3 cellular contexts compared by ENCODE assay signal in genomic region chr18:470661-471501, GRCh38.
TF ChIP-seq lines count a peak whose summit lies in the region.

No MANE protein-coding gene starts in this region.

TF ChIP-seq in SK-N-SH, 30 proteins besides CTCF, POLR2A, EP300 and RAD21 (continued from another document):
- TF ChIP-seq CHD2 (IDR thresholded peaks at IDR 0.05; ENCODE audit: low read length, partially characterized antibody) (no peak), JUND (IDR thresholded peaks at IDR 0.05) (0 out of 2 replicates have a peak, but pooled peaks have one; percentile 20), TCF12 (IDR thresholded peaks at IDR 0.05) (0 out of 2 replicates have a peak, but pooled peaks have one; percentile 15), ZBTB33 (IDR thresholded peaks at IDR 0.05; ENCODE audit: borderline replicate concordance, low read depth) (no peak), REST (IDR thresholded peaks at IDR 0.05; ENCODE audit: low read depth, low read length) (no peak), RCOR1 (IDR thresholded peaks at IDR 0.05; ENCODE audit: low read length) (no peak), FOXJ3 (CRISPR knock-in tag; IDR thresholded peaks at IDR 0.05) (no peak), USF1 (IDR thresholded peaks at IDR 0.05; ENCODE audit: borderline replicate concordance, low read depth) (no peak), NFIC (IDR thresholded peaks at IDR 0.05; ENCODE audit: borderline replicate concordance) (peak; percentile 30; the same call in 1 of the 2 replicates), FOSL2 (IDR thresholded peaks at IDR 0.05; ENCODE audit: borderline replicate concordance, low read depth) (peak; percentile 42; the same call in 1 of the 2 replicates)
TF ChIP-seq in SK-N-SH: peak in this region for 4.

TF ChIP-seq in SK-N-SH treated with all-trans-retinoic acid at 6 μM for 48 hours, 23 proteins besides CTCF, POLR2A, EP300 and RAD21 (continued from another document):
- no peak for TF ChIP-seq CREB5 (CRISPR knock-in tag; IDR thresholded peaks at IDR 0.05; ENCODE audit: low read depth)

TF ChIP-seq in HEK293T, 16 proteins besides CTCF, POLR2A, EP300 and RAD21 (continued from another document):
- no peak for TF ChIP-seq PKNOX1 (IDR thresholded peaks at IDR 0.05)
- TF ChIP-seq FOXK2 (IDR thresholded peaks at IDR 0.05) = no peak
- no peak for TF ChIP-seq FOXM1 (IDR thresholded peaks at IDR 0.05; ENCODE audit: borderline replicate concordance)
- no peak for TF ChIP-seq ZNF384 (IDR thresholded peaks at IDR 0.05)
- no peak for TF ChIP-seq TARDBP (IDR thresholded peaks at IDR 0.05)
